ENCODE assay signal across 18 cellular contexts in genomic region chr3:71816141-71816540, GRCh38. TPM values are rescaled to one million over a fixed set of nuclear protein-coding genes. Genes with fewer than 3 reads are reported as not detected.
"Had no signal": no experiment of that assay in that cellular context is flagged by ENCODE, and none has a peak within 500 bp of the region (broad histone marks: within the 10 kb centered on the region; RNA-seq: fewer than 3 reads in every experiment).

No MANE protein-coding gene starts in this region.

- H3K27me3 Mint-ChIP-seq: effector memory CD8-positive, alpha-beta T cell had no signal

- H3K4me3 ChIP-seq: lung had no signal

- H3K36me3 ChIP-seq: WERI-Rb-1 had no signal

- DNase-seq: activated CD4-positive, alpha-beta T cell treated with anti-CD3 and anti-CD28 coated beads for 36 hours; activated naive CD4-positive, alpha-beta T cell; activated naive CD8-positive, alpha-beta T cell treated with anti-CD3 and anti-CD28 coated beads, Interleukin-2, amount 10 ng/mL, durations not matched to agents 7 days and 5 days; aorta; dermis blood vessel endothelial cell; effector memory CD8-positive, alpha-beta T cell; left colon; naive thymus-derived CD4-positive, alpha-beta T cell; posterior cingulate gyrus; stimulated activated CD4-positive, alpha-beta T cell treated with anti-CD3 and anti-CD28 coated beads, Interleukin-2, amount 100 ng/mL, for 48 hours; T-helper 1 cell; T1000; WERI-Rb-1 had no signal

- ATAC-seq: activated CD4-positive, alpha-beta T cell treated with anti-CD3 and anti-CD28 coated beads for 36 hours; effector memory CD8-positive, alpha-beta T cell; left colon; naive thymus-derived CD4-positive, alpha-beta T cell; stimulated activated memory B cell treated with anti-CD40 and anti-IgM and Interleukin-4, amounts not matched to agents 10 μg/mL and 1 μg/mL and 100 μg/mL, for 72 hours had no signal

- H3K4me3 Mint-ChIP-seq: activated CD4-positive, alpha-beta T cell treated with anti-CD3 and anti-CD28 coated beads for 36 hours; activated naive CD8-positive, alpha-beta T cell treated with anti-CD3 and anti-CD28 coated beads, Interleukin-2, amount 10 ng/mL, durations not matched to agents 7 days and 5 days; activated T-helper 1 cell treated with anti-CD3 and anti-CD28 coated beads, Interleukin-12 subunit alpha, Interleukin-12 subunit beta, Interleukin-2, Interleukin-4 antibody, amounts not matched to agents 30 ng/mL and 10 ng/mL and 1 ng/mL, durations not matched to agents 14 hours and 24 hours and 36 hours; effector memory CD8-positive, alpha-beta T cell; naive thymus-derived CD4-positive, alpha-beta T cell; stimulated activated memory B cell treated with anti-CD40 and anti-IgM and Interleukin-4, amounts not matched to agents 10 μg/mL and 1 μg/mL and 100 μg/mL, for 72 hours had no signal

- H3K9me3 Mint-ChIP-seq: activated naive CD8-positive, alpha-beta T cell treated with anti-CD3 and anti-CD28 coated beads, Interleukin-2, amount 10 ng/mL, durations not matched to agents 7 days and 5 days; activated T-helper 1 cell treated with anti-CD3 and anti-CD28 coated beads, Interleukin-12 subunit alpha, Interleukin-12 subunit beta, Interleukin-2, Interleukin-4 antibody, amounts not matched to agents 30 ng/mL and 10 ng/mL and 1 ng/mL, durations not matched to agents 14 hours and 24 hours and 36 hours; effector memory CD8-positive, alpha-beta T cell; naive thymus-derived CD4-positive, alpha-beta T cell; stimulated activated memory B cell treated with anti-CD40 and anti-IgM and Interleukin-4, amounts not matched to agents 10 μg/mL and 1 μg/mL and 100 μg/mL, for 72 hours had no signal

- H3K27ac Mint-ChIP-seq: activated CD4-positive, alpha-beta T cell treated with anti-CD3 and anti-CD28 coated beads for 36 hours; activated naive CD8-positive, alpha-beta T cell treated with anti-CD3 and anti-CD28 coated beads, Interleukin-2, amount 10 ng/mL, durations not matched to agents 7 days and 5 days; activated T-helper 1 cell treated with anti-CD3 and anti-CD28 coated beads, Interleukin-12 subunit alpha, Interleukin-12 subunit beta, Interleukin-2, Interleukin-4 antibody, amounts not matched to agents 30 ng/mL and 10 ng/mL and 1 ng/mL, durations not matched to agents 14 hours and 24 hours and 36 hours; effector memory CD8-positive, alpha-beta T cell; naive thymus-derived CD4-positive, alpha-beta T cell; stimulated activated memory B cell treated with anti-CD40 and anti-IgM and Interleukin-4, amounts not matched to agents 10 μg/mL and 1 μg/mL and 100 μg/mL, for 72 hours had no signal

- H3K27ac ChIP-seq: WERI-Rb-1 had no signal

- H3K36me3 Mint-ChIP-seq: activated naive CD8-positive, alpha-beta T cell treated with anti-CD3 and anti-CD28 coated beads, Interleukin-2, amount 10 ng/mL, durations not matched to agents 7 days and 5 days; naive thymus-derived CD4-positive, alpha-beta T cell; stimulated activated memory B cell treated with anti-CD40 and anti-IgM and Interleukin-4, amounts not matched to agents 10 μg/mL and 1 μg/mL and 100 μg/mL, for 72 hours had no signal

- H3K4me1 Mint-ChIP-seq: activated CD4-positive, alpha-beta T cell treated with anti-CD3 and anti-CD28 coated beads for 36 hours; activated naive CD8-positive, alpha-beta T cell treated with anti-CD3 and anti-CD28 coated beads, Interleukin-2, amount 10 ng/mL, durations not matched to agents 7 days and 5 days; stimulated activated memory B cell treated with anti-CD40 and anti-IgM and Interleukin-4, amounts not matched to agents 10 μg/mL and 1 μg/mL and 100 μg/mL, for 72 hours had no signal

RNA-seq across cellular contexts. Expression of gene PROK2, which starts 31.2 kb away (rescaled TPM):
- total RNA-seq: activated naive CD8-positive, alpha-beta T cell treated with anti-CD3 and anti-CD28 coated beads, Interleukin-2, amount 10 ng/mL, durations not matched to agents 7 days and 5 days; activated T-helper 1 cell treated with anti-CD3 and anti-CD28 coated beads, Interleukin-12 subunit alpha, Interleukin-12 subunit beta, Interleukin-2, Interleukin-4 antibody, amounts not matched to agents 30 ng/mL and 10 ng/mL and 1 ng/mL, durations not matched to agents 14 hours and 24 hours and 36 hours; chondrocyte; dermis blood vessel endothelial cell; epithelial cell of proximal tubule; left colon had no signal
- polyA plus RNA-seq: naive thymus-derived CD4-positive, alpha-beta T cell had no signal
